Comparison of ENCODE assay signal across 1 cellular context in genomic region chr7:158834799-158835784, GRCh38.
A peak's percentile ranks its signal among the peaks of the same experiment; 100 is the strongest.
TF ChIP-seq lines count a peak whose summit lies in the region.

No MANE protein-coding gene starts in this region.

TF ChIP-seq in K562, 482 proteins besides CTCF, POLR2A, EP300 and RAD21 (continued from another document and continues in another):
- TF ChIP-seq RFX7 (CRISPR knock-in tag; IDR thresholded peaks at IDR 0.05) (no peak), HEY1 (CRISPR knock-in tag; IDR thresholded peaks at IDR 0.05; ENCODE audit: borderline replicate concordance) (no peak), ZNF347 (CRISPR knock-in tag; IDR thresholded peaks at IDR 0.05; ENCODE audit: low read depth) (no peak), ZNF75A (CRISPR knock-in tag; IDR thresholded peaks at IDR 0.05) (no peak), ZNF551 (CRISPR knock-in tag; IDR thresholded peaks at IDR 0.05) (no peak), KLF13 (tag; IDR thresholded peaks at IDR 0.05; ENCODE audit: borderline replicate concordance, low read depth) (no peak), ZNF778 (CRISPR knock-in tag; IDR thresholded peaks at IDR 0.05) (no peak), ZEB2 (IDR thresholded peaks at IDR 0.05) (peak; percentile 64), BDP1 (IDR thresholded peaks at IDR 0.05; ENCODE audit: insufficient read depth, insufficient read length) (no peak), ZNF584 (CRISPR knock-in tag; IDR thresholded peaks at IDR 0.05; ENCODE audit: low read depth) (peak; percentile 60), SAFB2 (IDR thresholded peaks at IDR 0.05; ENCODE audit: borderline replicate concordance, low read depth, low read length, severe bottlenecking) (no peak), ELF4 (CRISPR knock-in tag; IDR thresholded peaks at IDR 0.05) (0 out of 2 replicates have a peak, but pooled peaks have one; percentile 36), NR0B1 (IDR thresholded peaks at IDR 0.05; ENCODE audit: partially characterized antibody) (no peak), SMAD1 (IDR thresholded peaks at IDR 0.05; ENCODE audit: low read depth, low read length, partially characterized antibody) (no peak), EP400 (IDR thresholded peaks at IDR 0.05) (peak; percentile 59), ZNF124 (CRISPR knock-in tag; IDR thresholded peaks at IDR 0.05) (no peak), CBX8 (IDR thresholded peaks at IDR 0.05; ENCODE audit: borderline replicate concordance, extremely low read depth, low read depth, low read length, poor library complexity, severe bottlenecking) (no peak), SOX6 (IDR thresholded peaks at IDR 0.05) (peak; percentile 92), SMARCA5 (IDR thresholded peaks at IDR 0.05) (peak; percentile 76; the same call in 1 of the 2 replicates), HDAC3 (IDR thresholded peaks at IDR 0.05; ENCODE audit: borderline replicate concordance, partially characterized antibody) (peak; percentile 90), ZNF830 (CRISPR knock-in tag; IDR thresholded peaks at IDR 0.05) (no peak), TEAD1 (CRISPR knock-in tag; IDR thresholded peaks at IDR 0.05) (no peak), ZNF583 (CRISPR knock-in tag; IDR thresholded peaks at IDR 0.05) (peak; percentile 60), ARNT (IDR thresholded peaks at IDR 0.05) (peak; percentile 93 to 94), ZNF518B (CRISPR knock-in tag; IDR thresholded peaks at IDR 0.05) (no peak), SMAD4 (CRISPR knock-in tag; conservative IDR thresholded peaks at IDR 0.05) (peak; percentile 91), ZFP30 (CRISPR knock-in tag; IDR thresholded peaks at IDR 0.05; ENCODE audit: borderline replicate concordance) (no peak), ZKSCAN3 (CRISPR knock-in tag; IDR thresholded peaks at IDR 0.05) (no peak), PRMT5 (CRISPR knock-in tag; IDR thresholded peaks at IDR 0.05) (no peak), NRF1 (conservative IDR thresholded peaks at IDR 0.05 in 1 of 2, IDR thresholded peaks at IDR 0.05 in 1 of 2) (no peak), CBX1 (IDR thresholded peaks at IDR 0.05; ENCODE audit: low read depth) (no peak), CBX2 (IDR thresholded peaks at IDR 0.05; ENCODE audit: insufficient read depth, low read length, poor library complexity, severe bottlenecking) (no peak), NBN (IDR thresholded peaks at IDR 0.05; ENCODE audit: low read depth) (0 out of 2 replicates have a peak, but pooled peaks have one; percentile 69), RBM25 (IDR thresholded peaks at IDR 0.05; ENCODE audit: low read depth, low read length, severe bottlenecking) (no peak), GTF3C2 (IDR thresholded peaks at IDR 0.05; ENCODE audit: borderline replicate concordance, extremely low read depth, insufficient read length) (no peak)
- TF ChIP-seq, protein P1, sequence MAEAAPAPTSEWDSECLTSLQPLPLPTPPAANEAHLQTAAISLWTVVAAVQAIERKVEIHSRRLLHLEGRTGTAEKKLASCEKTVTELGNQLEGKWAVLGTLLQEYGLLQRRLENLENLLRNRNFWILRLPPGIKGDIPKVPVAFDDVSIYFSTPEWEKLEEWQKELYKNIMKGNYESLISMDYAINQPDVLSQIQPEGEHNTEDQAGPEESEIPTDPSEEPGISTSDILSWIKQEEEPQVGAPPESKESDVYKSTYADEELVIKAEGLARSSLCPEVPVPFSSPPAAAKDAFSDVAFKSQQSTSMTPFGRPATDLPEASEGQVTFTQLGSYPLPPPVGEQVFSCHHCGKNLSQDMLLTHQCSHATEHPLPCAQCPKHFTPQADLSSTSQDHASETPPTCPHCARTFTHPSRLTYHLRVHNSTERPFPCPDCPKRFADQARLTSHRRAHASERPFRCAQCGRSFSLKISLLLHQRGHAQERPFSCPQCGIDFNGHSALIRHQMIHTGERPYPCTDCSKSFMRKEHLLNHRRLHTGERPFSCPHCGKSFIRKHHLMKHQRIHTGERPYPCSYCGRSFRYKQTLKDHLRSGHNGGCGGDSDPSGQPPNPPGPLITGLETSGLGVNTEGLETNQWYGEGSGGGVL (CRISPR knock-in tag; IDR thresholded peaks at IDR 0.05): no peak
- TF ChIP-seq, protein P2, sequence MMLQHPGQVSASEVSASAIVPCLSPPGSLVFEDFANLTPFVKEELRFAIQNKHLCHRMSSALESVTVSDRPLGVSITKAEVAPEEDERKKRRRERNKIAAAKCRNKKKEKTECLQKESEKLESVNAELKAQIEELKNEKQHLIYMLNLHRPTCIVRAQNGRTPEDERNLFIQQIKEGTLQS (IDR thresholded peaks at IDR 0.05): peak; percentile 68
- TF ChIP-seq, protein P2 (CRISPR knock-in tag; conservative IDR thresholded peaks at IDR 0.05): 0 out of 2 replicates have a peak, but pooled peaks have one; percentile 10
- TF ChIP-seq, protein P3, sequence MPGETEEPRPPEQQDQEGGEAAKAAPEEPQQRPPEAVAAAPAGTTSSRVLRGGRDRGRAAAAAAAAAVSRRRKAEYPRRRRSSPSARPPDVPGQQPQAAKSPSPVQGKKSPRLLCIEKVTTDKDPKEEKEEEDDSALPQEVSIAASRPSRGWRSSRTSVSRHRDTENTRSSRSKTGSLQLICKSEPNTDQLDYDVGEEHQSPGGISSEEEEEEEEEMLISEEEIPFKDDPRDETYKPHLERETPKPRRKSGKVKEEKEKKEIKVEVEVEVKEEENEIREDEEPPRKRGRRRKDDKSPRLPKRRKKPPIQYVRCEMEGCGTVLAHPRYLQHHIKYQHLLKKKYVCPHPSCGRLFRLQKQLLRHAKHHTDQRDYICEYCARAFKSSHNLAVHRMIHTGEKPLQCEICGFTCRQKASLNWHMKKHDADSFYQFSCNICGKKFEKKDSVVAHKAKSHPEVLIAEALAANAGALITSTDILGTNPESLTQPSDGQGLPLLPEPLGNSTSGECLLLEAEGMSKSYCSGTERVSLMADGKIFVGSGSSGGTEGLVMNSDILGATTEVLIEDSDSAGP (CRISPR knock-in tag; IDR thresholded peaks at IDR 0.05): no peak
- TF ChIP-seq, protein P4, sequence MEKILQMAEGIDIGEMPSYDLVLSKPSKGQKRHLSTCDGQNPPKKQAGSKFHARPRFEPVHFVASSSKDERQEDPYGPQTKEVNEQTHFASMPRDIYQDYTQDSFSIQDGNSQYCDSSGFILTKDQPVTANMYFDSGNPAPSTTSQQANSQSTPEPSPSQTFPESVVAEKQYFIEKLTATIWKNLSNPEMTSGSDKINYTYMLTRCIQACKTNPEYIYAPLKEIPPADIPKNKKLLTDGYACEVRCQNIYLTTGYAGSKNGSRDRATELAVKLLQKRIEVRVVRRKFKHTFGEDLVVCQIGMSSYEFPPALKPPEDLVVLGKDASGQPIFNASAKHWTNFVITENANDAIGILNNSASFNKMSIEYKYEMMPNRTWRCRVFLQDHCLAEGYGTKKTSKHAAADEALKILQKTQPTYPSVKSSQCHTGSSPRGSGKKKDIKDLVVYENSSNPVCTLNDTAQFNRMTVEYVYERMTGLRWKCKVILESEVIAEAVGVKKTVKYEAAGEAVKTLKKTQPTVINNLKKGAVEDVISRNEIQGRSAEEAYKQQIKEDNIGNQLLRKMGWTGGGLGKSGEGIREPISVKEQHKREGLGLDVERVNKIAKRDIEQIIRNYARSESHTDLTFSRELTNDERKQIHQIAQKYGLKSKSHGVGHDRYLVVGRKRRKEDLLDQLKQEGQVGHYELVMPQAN (IDR thresholded peaks at IDR 0.05; ENCODE audit: borderline replicate concordance): peak; percentile 24; the same call in 1 of the 2 replicates
- TF ChIP-seq, protein P5, sequence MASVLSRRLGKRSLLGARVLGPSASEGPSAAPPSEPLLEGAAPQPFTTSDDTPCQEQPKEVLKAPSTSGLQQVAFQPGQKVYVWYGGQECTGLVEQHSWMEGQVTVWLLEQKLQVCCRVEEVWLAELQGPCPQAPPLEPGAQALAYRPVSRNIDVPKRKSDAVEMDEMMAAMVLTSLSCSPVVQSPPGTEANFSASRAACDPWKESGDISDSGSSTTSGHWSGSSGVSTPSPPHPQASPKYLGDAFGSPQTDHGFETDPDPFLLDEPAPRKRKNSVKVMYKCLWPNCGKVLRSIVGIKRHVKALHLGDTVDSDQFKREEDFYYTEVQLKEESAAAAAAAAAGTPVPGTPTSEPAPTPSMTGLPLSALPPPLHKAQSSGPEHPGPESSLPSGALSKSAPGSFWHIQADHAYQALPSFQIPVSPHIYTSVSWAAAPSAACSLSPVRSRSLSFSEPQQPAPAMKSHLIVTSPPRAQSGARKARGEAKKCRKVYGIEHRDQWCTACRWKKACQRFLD (CRISPR knock-in tag; IDR thresholded peaks at IDR 0.05): peak; percentile 82
- TF ChIP-seq, protein P6, sequence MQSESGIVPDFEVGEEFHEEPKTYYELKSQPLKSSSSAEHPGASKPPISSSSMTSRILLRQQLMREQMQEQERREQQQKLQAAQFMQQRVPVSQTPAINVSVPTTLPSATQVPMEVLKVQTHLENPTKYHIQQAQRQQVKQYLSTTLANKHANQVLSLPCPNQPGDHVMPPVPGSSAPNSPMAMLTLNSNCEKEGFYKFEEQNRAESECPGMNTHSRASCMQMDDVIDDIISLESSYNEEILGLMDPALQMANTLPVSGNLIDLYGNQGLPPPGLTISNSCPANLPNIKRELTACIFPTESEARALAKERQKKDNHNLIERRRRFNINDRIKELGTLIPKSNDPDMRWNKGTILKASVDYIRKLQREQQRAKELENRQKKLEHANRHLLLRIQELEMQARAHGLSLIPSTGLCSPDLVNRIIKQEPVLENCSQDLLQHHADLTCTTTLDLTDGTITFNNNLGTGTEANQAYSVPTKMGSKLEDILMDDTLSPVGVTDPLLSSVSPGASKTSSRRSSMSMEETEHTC (IDR thresholded peaks at IDR 0.05): peak; percentile 81; the same call in 1 of the 2 replicates
- TF ChIP-seq, protein P7, sequence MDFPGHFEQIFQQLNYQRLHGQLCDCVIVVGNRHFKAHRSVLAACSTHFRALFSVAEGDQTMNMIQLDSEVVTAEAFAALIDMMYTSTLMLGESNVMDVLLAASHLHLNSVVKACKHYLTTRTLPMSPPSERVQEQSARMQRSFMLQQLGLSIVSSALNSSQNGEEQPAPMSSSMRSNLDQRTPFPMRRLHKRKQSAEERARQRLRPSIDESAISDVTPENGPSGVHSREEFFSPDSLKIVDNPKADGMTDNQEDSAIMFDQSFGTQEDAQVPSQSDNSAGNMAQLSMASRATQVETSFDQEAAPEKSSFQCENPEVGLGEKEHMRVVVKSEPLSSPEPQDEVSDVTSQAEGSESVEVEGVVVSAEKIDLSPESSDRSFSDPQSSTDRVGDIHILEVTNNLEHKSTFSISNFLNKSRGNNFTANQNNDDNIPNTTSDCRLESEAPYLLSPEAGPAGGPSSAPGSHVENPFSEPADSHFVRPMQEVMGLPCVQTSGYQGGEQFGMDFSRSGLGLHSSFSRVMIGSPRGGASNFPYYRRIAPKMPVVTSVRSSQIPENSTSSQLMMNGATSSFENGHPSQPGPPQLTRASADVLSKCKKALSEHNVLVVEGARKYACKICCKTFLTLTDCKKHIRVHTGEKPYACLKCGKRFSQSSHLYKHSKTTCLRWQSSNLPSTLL (IDR thresholded peaks at IDR 0.05): 0 out of 2 replicates have a peak, but pooled peaks have one; percentile 24
